Comparison of ENCODE assay signal across 17 cellular contexts in genomic region chr2:241615041-241615440, GRCh38.
"Had no signal": no experiment of that assay in that cellular context is flagged by ENCODE, and none has a peak within 500 bp of the region (broad histone marks: within the 10 kb centered on the region; RNA-seq: fewer than 3 reads in every experiment).

No MANE protein-coding gene starts in this region.

- H3K27ac ChIP-seq: body of pancreas, esophagus squamous epithelium, tibial artery had no signal

- H3K27me3 ChIP-seq: body of pancreas, esophagus squamous epithelium, heart right ventricle, tibial artery had no signal

- ATAC-seq: body of pancreas; stimulated activated naive CD8-positive, alpha-beta T cell treated with anti-CD3 and anti-CD28 coated beads, Interleukin-15, Interleukin-2, amounts not matched to agents 100 U/mL and 50 U/mL, for 24 hours had no signal

- DNase-seq: activated CD4-positive, alpha-beta T cell treated with anti-CD3 and anti-CD28 coated beads, Interleukin-2, amount 50 U/mL, for 1 hour; activated CD4-positive, CD25-positive, alpha-beta regulatory T cell; activated gamma-delta T cell; amygdala; body of pancreas; dermis blood vessel endothelial cell; effector memory CD4-positive, alpha-beta T cell; esophagus squamous epithelium; heart right ventricle; kidney glomerular epithelial cell; left ventricle myocardium superior; occipital lobe; stimulated activated CD4-positive, alpha-beta T cell treated with anti-CD3 and anti-CD28 coated beads, Interleukin-2, amount 100 ng/mL, for 24 hours; stimulated activated naive CD8-positive, alpha-beta T cell treated with anti-CD3 and anti-CD28 coated beads, Interleukin-15, Interleukin-2, amounts not matched to agents 100 U/mL and 50 U/mL, for 24 hours; substantia nigra; tibial artery had no signal

- H3K9me3 ChIP-seq: body of pancreas, esophagus squamous epithelium, heart right ventricle, tibial artery had no signal

- H3K27ac Mint-ChIP-seq: activated naive CD8-positive, alpha-beta T cell had no signal

- H3K4me3 Mint-ChIP-seq: activated naive CD8-positive, alpha-beta T cell had no signal

- H3K4me3 ChIP-seq: body of pancreas, esophagus squamous epithelium, heart right ventricle, tibial artery had no signal

- H3K27me3 Mint-ChIP-seq: activated naive CD8-positive, alpha-beta T cell had no signal
